Comparison of ENCODE assay signal across 1 cellular context in the genomic region with DNA sequence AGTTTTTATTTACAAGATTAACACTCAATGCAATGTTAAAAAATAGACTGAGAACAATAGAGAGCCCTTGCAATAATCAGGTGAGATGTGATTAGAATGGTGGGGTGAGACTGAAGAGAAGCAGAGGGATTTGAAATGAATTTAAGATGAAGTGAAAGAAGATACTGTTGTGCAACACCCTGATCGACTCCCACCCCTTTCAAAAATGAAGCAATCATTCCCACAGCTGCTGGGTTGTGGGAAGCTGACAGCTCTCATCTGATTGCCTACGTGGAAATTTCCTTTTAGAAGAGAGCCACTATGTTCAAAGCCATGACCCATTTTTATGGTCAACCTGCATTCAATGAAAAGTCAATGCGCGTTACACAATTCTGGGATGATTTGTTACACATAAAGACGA.
TF ChIP-seq lines count a peak whose summit lies in the region.

No MANE protein-coding gene starts in this region.

TF ChIP-seq in SK-N-SH, 30 proteins besides CTCF, POLR2A, EP300 and RAD21 (continued from another document):
- TF ChIP-seq, protein P1, sequence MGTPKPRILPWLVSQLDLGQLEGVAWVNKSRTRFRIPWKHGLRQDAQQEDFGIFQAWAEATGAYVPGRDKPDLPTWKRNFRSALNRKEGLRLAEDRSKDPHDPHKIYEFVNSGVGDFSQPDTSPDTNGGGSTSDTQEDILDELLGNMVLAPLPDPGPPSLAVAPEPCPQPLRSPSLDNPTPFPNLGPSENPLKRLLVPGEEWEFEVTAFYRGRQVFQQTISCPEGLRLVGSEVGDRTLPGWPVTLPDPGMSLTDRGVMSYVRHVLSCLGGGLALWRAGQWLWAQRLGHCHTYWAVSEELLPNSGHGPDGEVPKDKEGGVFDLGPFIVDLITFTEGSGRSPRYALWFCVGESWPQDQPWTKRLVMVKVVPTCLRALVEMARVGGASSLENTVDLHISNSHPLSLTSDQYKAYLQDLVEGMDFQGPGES (IDR thresholded peaks at IDR 0.05; ENCODE audit: low read depth, low read length) = no peak
